Comparison of ENCODE assay signal across 8 cellular contexts in genomic region chr10:4825868-4826787, GRCh38. TPM values are rescaled to one million over a fixed set of nuclear protein-coding genes. Genes with fewer than 3 reads are reported as not detected.
A peak's percentile ranks its signal among the peaks of the same experiment; 100 is the strongest.
DNase-seq lines count a peak whose midpoint lies in the region; ATAC-seq and TF ChIP-seq lines count a peak whose summit lies in the region.

Gene AKR1E2 (plus strand): TSS chr10:4826207. CDS start chr10:4826325, 118 bp downstream.

- no peak for TF ChIP-seq EP300 in ovary (IDR thresholded peaks at IDR 0.05)

- peak within 1 kb of the TSS; percentile 57 for H3K27ac Mint-ChIP-seq in T-helper 17 cell

- intact Hi-C loops in cardiac septum (cut with DNase I), result no loop called here
- intact Hi-C loops in ovary (cut with DNase I), result no loop called here

- peaks cover 2% of the 10 kb centered on the region for H3K4me1 ChIP-seq in ovary (ENCODE audit: insufficient read depth)

- ATAC-seq in HG03442 (IDR thresholded peaks at IDR 0.05; ENCODE audit: unreplicated experiment) (peak; percentile 74), T-helper 17 cell (peak; percentile 94), HG03095 (IDR thresholded peaks at IDR 0.05; ENCODE audit: unreplicated experiment) (no peak)

- peak within 1 kb of the TSS; percentile 61 for H3K4me3 ChIP-seq in ovary

- no peak for TF ChIP-seq POLR2A in ovary (IDR thresholded peaks at IDR 0.05)

- H3K27ac ChIP-seq in ovary, result peak within 1 kb of the TSS; percentile 71 to 94
- no peak within 1 kb of the TSS for H3K27ac ChIP-seq in temporal lobe (ENCODE audit: low read depth, low read length)

- TF ChIP-seq CTCF in ovary (IDR thresholded peaks at IDR 0.05), result no peak

- peak within 1 kb of the TSS; percentile 82 for H3K4me3 Mint-ChIP-seq in T-helper 17 cell

- peaks cover 51% of the 10 kb centered on the region for H3K27me3 Mint-ChIP-seq in T-helper 17 cell

- peaks cover 14% of the 10 kb centered on the region for H3K4me1 Mint-ChIP-seq in T-helper 17 cell

- H3K27me3 ChIP-seq in ovary, result no peaks in the 10 kb centered on the region

- peak; percentile 87 for DNase-seq in EL
- DNase-seq in T-helper 17 cell, result peak; percentile 51 to 60 (median 57)
- DNase-seq in amniotic stem cell (lab: John Stamatoyannopoulos, UW), result peak; percentile 72
- peak; percentile 95 for DNase-seq in cardiac septum (ENCODE audit: low spot score)
- DNase-seq in ovary, result peak; percentile 76 to 85 (median 80)

- 12 to 26% (median 18%) methylated on average over 54 to 87 of the region's 87 CpGs for WGBS in ovary, 3 donors

- no peaks in the 10 kb centered on the region for H3K36me3 ChIP-seq in ovary

- H3K9me3 ChIP-seq in T-helper 17 cell (ENCODE audit: control insufficient read depth, low read length, poor library complexity, severe bottlenecking) (no peaks in the 10 kb centered on the region), ovary (no peaks in the 10 kb centered on the region)

- H3K36me3 Mint-ChIP-seq in T-helper 17 cell (ENCODE audit: low read depth), result peaks cover 8% of the 10 kb centered on the region

RNA-seq across cellular contexts. Expression of gene AKR1E2, which starts in this region (rescaled TPM):
- total RNA-seq in T-helper 17 cell (1 to 10 TPM; 4.3 to 6.8 TPM), cardiac septum (7.6 TPM), ovary (1 to 10 TPM; 2.3 to 8.1 (median 4.5) TPM), temporal lobe (25.6 TPM)
- polyA plus RNA-seq in ovary, result 1 to 10 TPM; 1.3 to 2.2 TPM
